8 cellular contexts compared by ENCODE assay signal in genomic region chr7:128531955-128532478, GRCh38. TPM values are rescaled to one million over a fixed set of nuclear protein-coding genes. Genes with fewer than 3 reads are reported as not detected.
DNase-seq lines count a peak whose midpoint lies in the region; ATAC-seq and TF ChIP-seq lines count a peak whose summit lies in the region.
"Not testable (repeated sequence)": the region's sequence is repeated elsewhere in the genome, so short reads cannot be mapped to it uniquely, and the experiment has no call there.

No MANE protein-coding gene starts in this region.

- H3K9me3 ChIP-seq in NT2/D1 (ENCODE audit: insufficient read depth, low read length); thoracic aorta: not testable (repeated sequence)

- ATAC-seq in HG02970 (IDR thresholded peaks at IDR 0.05; ENCODE audit: low FRiP score, unreplicated experiment): peak; percentile 17
- peak; percentile 1 for ATAC-seq in thoracic aorta (ENCODE audit: insufficient number of reproducible peaks, low FRiP score, low read depth)

- TF ChIP-seq CTCF in coronary artery (IDR thresholded peaks at IDR 0.05); thoracic aorta (IDR thresholded peaks at IDR 0.05): not testable (repeated sequence)

- not testable (repeated sequence) for H3K36me3 ChIP-seq in NT2/D1 (ENCODE audit: insufficient read depth, insufficient read length, low read length); thoracic aorta

- H3K27me3 ChIP-seq in NT2/D1 (ENCODE audit: insufficient read depth, insufficient read length); thoracic aorta (replicated peaks; ENCODE audit: insufficient read depth): not testable (repeated sequence)

- intact Hi-C loops in posterior cingulate gyrus (cut with DNase I): loop anchor here (10.0 kb wide), 1 partner anchor 333 kb away; the partner anchor contains the start of gene ATP6V1F

- DNase-seq in EL (peak; percentile 28), coronary artery (ENCODE audit: low spot score) (peak; percentile 77), iPS-NIHi11 (ENCODE audit: low spot score) (peak; percentile 36), posterior cingulate gyrus (peak in 7 of 10 donors; percentile 15 to 90 (median 31))
- not testable (repeated sequence) for DNase-seq in NT2/D1 (ENCODE audit: low read depth, low spot score); thoracic aorta (ENCODE audit: low spot score)
- peak; percentile 8 to 21 (median 20) for DNase-seq in activated CD8-positive, alpha-beta memory T cell treated with anti-CD3 and anti-CD28 coated beads for 48 hours (ENCODE audit: low read depth in 2 of 3, low spot score in 2 of 3)

- H3K4me3 ChIP-seq in NT2/D1 (ENCODE audit: insufficient read length, low read depth): peak overlapping the region; percentile 51
- peak overlapping the region; percentile 99 for H3K4me3 ChIP-seq in coronary artery
- peak overlapping the region; percentile 97 for H3K4me3 ChIP-seq in thoracic aorta

- H3K27ac ChIP-seq in coronary artery (peak overlapping the region; percentile 99 to 100), thoracic aorta (peak overlapping the region; percentile 95 to 97)

- H3K4me1 ChIP-seq in NT2/D1 (ENCODE audit: insufficient read depth, insufficient read length): not testable (repeated sequence)
- H3K4me1 ChIP-seq in thoracic aorta (ENCODE audit: control insufficient read depth in 1 of 2, low read depth in 2 of 2): peaks cover 25 to 49% of the 10 kb centered on the region in 2 donors

- peak overlapping the region; percentile 77 for H3K9ac ChIP-seq in NT2/D1 (ENCODE audit: insufficient read length, low read depth)

RNA-seq across cellular contexts. Expression of gene METTL2B, which starts 55.5 kb away (rescaled TPM):
- total RNA-seq in thoracic aorta: 10 to 100 TPM; 14.6 to 49.0 TPM
